ENCODE assay signal across 35 cellular contexts in genomic region chrX:10697552-10697951, GRCh38.
"Had no signal": no experiment of that assay in that cellular context is flagged by ENCODE, and none has a peak within 500 bp of the region (broad histone marks: within the 10 kb centered on the region; RNA-seq: fewer than 3 reads in every experiment).

No MANE protein-coding gene starts in this region.

- H3K36me3 ChIP-seq: ascending aorta, brain microvascular endothelial cell, breast epithelium had no signal

- H3K4me1 Mint-ChIP-seq: activated B cell treated with CpG ODN at 0.5 μM for 24 hours; activated CD4-positive, alpha-beta memory T cell treated with anti-CD3 and anti-CD28 coated beads, Interleukin-2, amount 10 ng/mL, durations not matched to agents 7 days and 5 days; activated CD4-positive, alpha-beta T cell treated with anti-CD3 and anti-CD28 coated beads for 36 hours; activated CD4-positive, alpha-beta T cell treated with anti-CD3 and anti-CD28 coated beads, Interleukin-2, amount 10 ng/mL, durations not matched to agents 7 days and 5 days; activated CD8-positive, alpha-beta memory T cell treated with anti-CD3 and anti-CD28 coated beads, Interleukin-2, amount 10 ng/mL, durations not matched to agents 7 days and 5 days; activated naive CD4-positive, alpha-beta T cell treated with anti-CD3 and anti-CD28 coated beads, Interleukin-2, amount 10 ng/mL, durations not matched to agents 7 days and 5 days; activated naive CD4-positive, alpha-beta T cell treated with anti-CD3 and anti-CD28 coated beads, Interleukin-2, amount 50 U/mL, for 24 hours; activated naive CD8-positive, alpha-beta T cell treated with anti-CD3 and anti-CD28 coated beads, Interleukin-2, amount 10 ng/mL, durations not matched to agents 7 days and 5 days; activated naive CD8-positive, alpha-beta T cell treated with anti-CD3 and anti-CD28 coated beads, Interleukin-2, amount 50 U/mL, for 24 hours had no signal

- H3K4me3 Mint-ChIP-seq: activated B cell treated with CpG ODN at 0.5 μM for 24 hours; activated CD4-positive, alpha-beta memory T cell treated with anti-CD3 and anti-CD28 coated beads, Interleukin-2, amount 10 ng/mL, durations not matched to agents 7 days and 5 days; activated CD4-positive, alpha-beta T cell treated with anti-CD3 and anti-CD28 coated beads for 36 hours; activated CD4-positive, alpha-beta T cell treated with anti-CD3 and anti-CD28 coated beads, Interleukin-2, amount 10 ng/mL, durations not matched to agents 7 days and 5 days; activated CD8-positive, alpha-beta memory T cell treated with anti-CD3 and anti-CD28 coated beads, Interleukin-2, amount 10 ng/mL, durations not matched to agents 7 days and 5 days; activated CD8-positive, alpha-beta T cell treated with anti-CD3 and anti-CD28 coated beads, Interleukin-2, amount 10 ng/mL, durations not matched to agents 7 days and 5 days; activated naive CD4-positive, alpha-beta T cell treated with anti-CD3 and anti-CD28 coated beads, Interleukin-2, amount 10 ng/mL, durations not matched to agents 7 days and 5 days; activated naive CD4-positive, alpha-beta T cell treated with anti-CD3 and anti-CD28 coated beads, Interleukin-2, amount 50 U/mL, for 24 hours; activated naive CD8-positive, alpha-beta T cell; activated naive CD8-positive, alpha-beta T cell treated with anti-CD3 and anti-CD28 coated beads, Interleukin-2, amount 10 ng/mL, durations not matched to agents 7 days and 5 days; activated naive CD8-positive, alpha-beta T cell treated with anti-CD3 and anti-CD28 coated beads, Interleukin-2, amount 50 U/mL, for 24 hours; activated T-cell treated with anti-CD3 and anti-CD28 coated beads, Interleukin-2, amount 50 U/mL, for 24 hours; T-helper 1 cell treated with Interleukin-12 subunit alpha and Interleukin-12 subunit beta and Interleukin-4 antibody, amounts not matched to agents 30 μg/mL and 1 μg/mL, for 36 hours; T-helper 2 cell treated with Interferon-gamma antibody and Interleukin-4, amounts not matched to agents 5 μg/mL and 100 μg/mL, for 36 hours had no signal

- H3K27me3 Mint-ChIP-seq: activated B cell treated with CpG ODN at 0.5 μM for 24 hours; activated CD4-positive, alpha-beta memory T cell treated with anti-CD3 and anti-CD28 coated beads, Interleukin-2, amount 10 ng/mL, durations not matched to agents 7 days and 5 days; activated CD4-positive, alpha-beta T cell treated with anti-CD3 and anti-CD28 coated beads for 36 hours; activated CD4-positive, alpha-beta T cell treated with anti-CD3 and anti-CD28 coated beads, Interleukin-2, amount 10 ng/mL, durations not matched to agents 7 days and 5 days; activated CD8-positive, alpha-beta memory T cell treated with anti-CD3 and anti-CD28 coated beads, Interleukin-2, amount 10 ng/mL, durations not matched to agents 7 days and 5 days; activated naive CD4-positive, alpha-beta T cell treated with anti-CD3 and anti-CD28 coated beads, Interleukin-2, amount 10 ng/mL, durations not matched to agents 7 days and 5 days; activated naive CD4-positive, alpha-beta T cell treated with anti-CD3 and anti-CD28 coated beads, Interleukin-2, amount 50 U/mL, for 24 hours; activated naive CD8-positive, alpha-beta T cell treated with anti-CD3 and anti-CD28 coated beads, Interleukin-2, amount 10 ng/mL, durations not matched to agents 7 days and 5 days; activated naive CD8-positive, alpha-beta T cell treated with anti-CD3 and anti-CD28 coated beads, Interleukin-2, amount 50 U/mL, for 24 hours had no signal

- FAIRE-seq: TTC549 had no signal

- H3K4me3 ChIP-seq: ascending aorta, breast epithelium had no signal

- H3K36me3 Mint-ChIP-seq: activated CD8-positive, alpha-beta memory T cell treated with anti-CD3 and anti-CD28 coated beads, Interleukin-2, amount 10 ng/mL, durations not matched to agents 7 days and 5 days; activated naive CD4-positive, alpha-beta T cell treated with anti-CD3 and anti-CD28 coated beads, Interleukin-2, amount 10 ng/mL, durations not matched to agents 7 days and 5 days; activated naive CD4-positive, alpha-beta T cell treated with anti-CD3 and anti-CD28 coated beads, Interleukin-2, amount 50 U/mL, for 24 hours; activated naive CD8-positive, alpha-beta T cell; activated naive CD8-positive, alpha-beta T cell treated with anti-CD3 and anti-CD28 coated beads, Interleukin-2, amount 10 ng/mL, durations not matched to agents 7 days and 5 days had no signal

- H3K27ac ChIP-seq: ascending aorta, brain microvascular endothelial cell, breast epithelium, VCaP had no signal

- H3K9me3 ChIP-seq: ascending aorta had no signal

- DNase-seq: activated B cell treated with CpG ODN at 0.5 μM for 24 hours; activated CD4-positive, alpha-beta memory T cell treated with anti-CD3 and anti-CD28 coated beads, Interleukin-2, amount 10 ng/mL, durations not matched to agents 7 days and 5 days; activated CD4-positive, alpha-beta T cell treated with anti-CD3 and anti-CD28 coated beads for 1 hour; activated CD4-positive, alpha-beta T cell treated with anti-CD3 and anti-CD28 coated beads for 36 hours; activated CD4-positive, alpha-beta T cell treated with anti-CD3 and anti-CD28 coated beads for 48 hours; activated CD4-positive, alpha-beta T cell treated with anti-CD3 and anti-CD28 coated beads, Interleukin-2, amount 10 ng/mL, durations not matched to agents 7 days and 5 days; activated CD4-positive, alpha-beta T cell treated with anti-CD3 and anti-CD28 coated beads, Interleukin-2, amount 50 U/mL, for 48 hours; activated CD8-positive, alpha-beta memory T cell treated with anti-CD3 and anti-CD28 coated beads for 24 hours; activated CD8-positive, alpha-beta memory T cell treated with anti-CD3 and anti-CD28 coated beads, Interleukin-2, amount 10 ng/mL, durations not matched to agents 7 days and 5 days; activated CD8-positive, alpha-beta memory T cell treated with anti-CD3 and anti-CD28 coated beads, Interleukin-2, amount 50 U/mL, for 48 hours; activated CD8-positive, alpha-beta T cell treated with anti-CD3 and anti-CD28 coated beads, Interleukin-2, amount 10 ng/mL, durations not matched to agents 7 days and 5 days; activated effector memory CD4-positive, alpha-beta T cell treated with Interleukin-2 at 50 U/mL for 16 hours; activated gamma-delta T cell; activated naive CD4-positive, alpha-beta T cell treated with anti-CD3 and anti-CD28 coated beads, Interleukin-2, amount 10 ng/mL, durations not matched to agents 7 days and 5 days; activated naive CD4-positive, alpha-beta T cell treated with Interleukin-2 at 50 U/mL for 16 hours; activated naive CD8-positive, alpha-beta T cell treated with anti-CD3 and anti-CD28 coated beads, Interleukin-2, amount 10 ng/mL, durations not matched to agents 7 days and 5 days; activated naive CD8-positive, alpha-beta T cell treated with anti-CD3 and anti-CD28 coated beads, Interleukin-2, amount 50 U/mL, for 24 hours; activated T-cell treated with anti-CD3 and anti-CD28 coated beads, Interleukin-2, amount 50 U/mL, for 24 hours; activated T-cell treated with anti-CD3 and anti-CD28 coated beads, Interleukin-2, amount 50 U/mL, for 48 hours; amygdala; anterior cingulate cortex; brain microvascular endothelial cell; central memory CD4-positive, alpha-beta T cell; T-helper 1 cell; T-helper 2 cell; T-helper 9 cell had no signal

- H3K9me3 Mint-ChIP-seq: activated B cell treated with CpG ODN at 0.5 μM for 24 hours; activated CD4-positive, alpha-beta memory T cell treated with anti-CD3 and anti-CD28 coated beads, Interleukin-2, amount 10 ng/mL, durations not matched to agents 7 days and 5 days; activated CD4-positive, alpha-beta T cell treated with anti-CD3 and anti-CD28 coated beads, Interleukin-2, amount 10 ng/mL, durations not matched to agents 7 days and 5 days; activated naive CD4-positive, alpha-beta T cell treated with anti-CD3 and anti-CD28 coated beads, Interleukin-2, amount 10 ng/mL, durations not matched to agents 7 days and 5 days; activated naive CD4-positive, alpha-beta T cell treated with anti-CD3 and anti-CD28 coated beads, Interleukin-2, amount 50 U/mL, for 24 hours; activated naive CD8-positive, alpha-beta T cell treated with anti-CD3 and anti-CD28 coated beads, Interleukin-2, amount 10 ng/mL, durations not matched to agents 7 days and 5 days; activated naive CD8-positive, alpha-beta T cell treated with anti-CD3 and anti-CD28 coated beads, Interleukin-2, amount 50 U/mL, for 24 hours; activated T-helper 2 cell treated with anti-CD3 and anti-CD28 coated beads, Interferon-gamma antibody, Interleukin-2, Interleukin-4, amounts not matched to agents 10 μg/mL and 5 μg/mL and 100 μg/mL, durations not matched to agents 14 hours and 24 hours and 36 hours; T-helper 1 cell treated with Interleukin-12 subunit alpha and Interleukin-12 subunit beta and Interleukin-4 antibody, amounts not matched to agents 30 μg/mL and 1 μg/mL, for 36 hours; T-helper 2 cell treated with Interferon-gamma antibody and Interleukin-4, amounts not matched to agents 5 μg/mL and 100 μg/mL, for 36 hours had no signal

- H3K27me3 ChIP-seq: ascending aorta, brain microvascular endothelial cell, breast epithelium had no signal

- H3K4me1 ChIP-seq: ascending aorta, breast epithelium had no signal

- H3K27ac Mint-ChIP-seq: activated B cell treated with CpG ODN at 0.5 μM for 24 hours; activated CD4-positive, alpha-beta memory T cell treated with anti-CD3 and anti-CD28 coated beads, Interleukin-2, amount 10 ng/mL, durations not matched to agents 7 days and 5 days; activated CD4-positive, alpha-beta T cell treated with anti-CD3 and anti-CD28 coated beads for 36 hours; activated CD4-positive, alpha-beta T cell treated with anti-CD3 and anti-CD28 coated beads, Interleukin-2, amount 10 ng/mL, durations not matched to agents 7 days and 5 days; activated CD8-positive, alpha-beta memory T cell treated with anti-CD3 and anti-CD28 coated beads, Interleukin-2, amount 10 ng/mL, durations not matched to agents 7 days and 5 days; activated CD8-positive, alpha-beta T cell treated with anti-CD3 and anti-CD28 coated beads, Interleukin-2, amount 10 ng/mL, durations not matched to agents 7 days and 5 days; activated naive CD4-positive, alpha-beta T cell treated with anti-CD3 and anti-CD28 coated beads, Interleukin-2, amount 10 ng/mL, durations not matched to agents 7 days and 5 days; activated naive CD4-positive, alpha-beta T cell treated with anti-CD3 and anti-CD28 coated beads, Interleukin-2, amount 50 U/mL, for 24 hours; activated naive CD8-positive, alpha-beta T cell; activated naive CD8-positive, alpha-beta T cell treated with anti-CD3 and anti-CD28 coated beads, Interleukin-2, amount 10 ng/mL, durations not matched to agents 7 days and 5 days; activated naive CD8-positive, alpha-beta T cell treated with anti-CD3 and anti-CD28 coated beads, Interleukin-2, amount 50 U/mL, for 24 hours; activated T-cell treated with anti-CD3 and anti-CD28 coated beads, Interleukin-2, amount 50 U/mL, for 24 hours; activated T-helper 2 cell treated with anti-CD3 and anti-CD28 coated beads, Interferon-gamma antibody, Interleukin-2, Interleukin-4, amounts not matched to agents 10 μg/mL and 5 μg/mL and 100 μg/mL, durations not matched to agents 14 hours and 24 hours and 36 hours; T-helper 1 cell treated with Interleukin-12 subunit alpha and Interleukin-12 subunit beta and Interleukin-4 antibody, amounts not matched to agents 30 μg/mL and 1 μg/mL, for 36 hours; T-helper 2 cell treated with Interferon-gamma antibody and Interleukin-4, amounts not matched to agents 5 μg/mL and 100 μg/mL, for 36 hours had no signal
